In the genomic region with DNA sequence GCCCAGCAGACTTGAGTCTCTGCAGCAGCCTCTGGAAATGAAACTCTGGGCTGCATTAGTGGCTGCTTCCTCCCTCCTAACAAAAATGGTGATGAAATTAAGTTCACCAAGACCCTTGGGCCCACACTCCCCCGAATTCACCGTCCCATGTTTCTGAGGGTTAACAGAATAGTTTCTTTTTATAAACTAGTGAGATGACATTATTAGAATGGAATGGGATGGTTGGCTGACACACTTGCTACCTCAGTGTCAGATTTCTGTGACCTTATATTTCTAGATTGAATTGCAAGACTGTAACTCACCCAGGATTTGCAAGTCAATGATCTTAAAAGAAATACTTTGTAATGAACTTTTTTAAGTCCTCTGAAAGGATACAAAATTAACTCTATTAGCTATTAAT, we compare ENCODE assay signal across 11 cellular contexts.
DNase-seq lines count a peak whose midpoint lies in the region; ATAC-seq and TF ChIP-seq lines count a peak whose summit lies in the region.
"Had no signal": no experiment of that assay in that cellular context is flagged by ENCODE, and none has a peak within 500 bp of the region (broad histone marks: within the 10 kb centered on the region; RNA-seq: fewer than 3 reads in every experiment).

No MANE protein-coding gene starts in this region.

- intact Hi-C loops in left ventricle myocardium inferior (cut with micrococcal nuclease) = no loop called here
- intact Hi-C loops in activated CD8-positive, alpha-beta T cell treated with anti-CD3 and anti-CD28 coated beads for 36 hours (cut with micrococcal nuclease) = no loop called here

- H3K36me3 Mint-ChIP-seq in HFFc6 (ENCODE audit: low read depth) = peaks cover 9% of the 10 kb centered on the region
- no peaks in the 10 kb centered on the region for H3K36me3 Mint-ChIP-seq in activated CD8-positive, alpha-beta T cell treated with anti-CD3 and anti-CD28 coated beads for 36 hours (ENCODE audit: low read depth)
- H3K36me3 Mint-ChIP-seq: activated CD8-positive, alpha-beta memory T cell treated with anti-CD3 and anti-CD28 coated beads, Interleukin-2, amount 10 ng/mL, durations not matched to agents 7 days and 5 days had no signal

- peak overlapping the region; percentile 64 for H3K4me2 ChIP-seq in smooth muscle cell

- H2AFZ ChIP-seq in smooth muscle cell (ENCODE audit: low read depth) = no peak overlapping the region

- no peaks in the 10 kb centered on the region for H4K20me1 ChIP-seq in smooth muscle cell (ENCODE audit: low read depth)

- TF ChIP-seq CTCF in HFFc6 (IDR thresholded peaks at IDR 0.05) = no peak
- no peak for TF ChIP-seq CTCF in left ventricle myocardium inferior (IDR thresholded peaks at IDR 0.05; ENCODE audit: borderline replicate concordance)
- no peak for TF ChIP-seq CTCF in smooth muscle cell (IDR thresholded peaks at IDR 0.05; ENCODE audit: borderline replicate concordance, insufficient read depth, poor library complexity, severe bottlenecking)
- no peak for TF ChIP-seq CTCF in activated CD8-positive, alpha-beta T cell treated with anti-CD3 and anti-CD28 coated beads for 36 hours (IDR thresholded peaks at IDR 0.05)

- H3K9ac ChIP-seq in smooth muscle cell (ENCODE audit: low read depth) = peak overlapping the region; percentile 33

- H3K27ac ChIP-seq in left ventricle myocardium inferior (replicated peaks) = peak overlapping the region; percentile 67
- peak overlapping the region; percentile 87 for H3K27ac ChIP-seq in smooth muscle cell (ENCODE audit: low read depth)
- H3K27ac ChIP-seq: neutrophil had no signal

- H3K9me3 Mint-ChIP-seq in HFFc6 = no peaks in the 10 kb centered on the region
- H3K9me3 Mint-ChIP-seq in activated CD8-positive, alpha-beta T cell treated with anti-CD3 and anti-CD28 coated beads for 36 hours = no peaks in the 10 kb centered on the region

- H3K4me3 ChIP-seq in left ventricle myocardium inferior (no peak overlapping the region), smooth muscle cell (no peak overlapping the region)

- no peak for ATAC-seq in activated CD8-positive, alpha-beta T cell treated with anti-CD3 and anti-CD28 coated beads for 36 hours
- ATAC-seq: activated CD8-positive, alpha-beta memory T cell treated with anti-CD3 and anti-CD28 coated beads, Interleukin-2, amount 10 ng/mL, durations not matched to agents 7 days and 5 days had no signal

- H3K27me3 ChIP-seq in left ventricle myocardium inferior (ENCODE audit: low read depth) = no peaks in the 10 kb centered on the region
- no peaks in the 10 kb centered on the region for H3K27me3 ChIP-seq in smooth muscle cell (ENCODE audit: low read depth)

- H3K9me3 ChIP-seq in left ventricle myocardium inferior (replicated peaks) = no peaks in the 10 kb centered on the region
- H3K9me3 ChIP-seq in smooth muscle cell (replicated peaks; ENCODE audit: low read depth) = no peaks in the 10 kb centered on the region
- H3K9me3 ChIP-seq: neutrophil had no signal

- peak; percentile 77 for DNase-seq in HFFc6
- peak; percentile 87 for DNase-seq in astrocyte of the hippocampus (ENCODE audit: low read depth, low spot score)
- DNase-seq in left ventricle myocardium inferior = no peak
- no peak for DNase-seq in smooth muscle cell (lab: John Stamatoyannopoulos, UW; ENCODE audit: unreplicated experiment)
- no peak for DNase-seq in activated CD8-positive, alpha-beta T cell treated with anti-CD3 and anti-CD28 coated beads for 36 hours
- no peak for DNase-seq in NCI-H1048 (lab: John Stamatoyannopoulos, UW)
- no peak for DNase-seq in NCI-H82 (lab: John Stamatoyannopoulos, UW)
- DNase-seq: activated CD8-positive, alpha-beta memory T cell treated with anti-CD3 and anti-CD28 coated beads, Interleukin-2, amount 10 ng/mL, durations not matched to agents 7 days and 5 days; Kasumi-1 had no signal

- POLR2A ChIA-PET in activated CD8-positive, alpha-beta T cell treated with anti-CD3 and anti-CD28 coated beads for 36 hours (lab: Charles Lee) = no interaction called here

- peak overlapping the region; percentile 89 for H3K27ac Mint-ChIP-seq in HFFc6
- no peak overlapping the region for H3K27ac Mint-ChIP-seq in activated CD8-positive, alpha-beta T cell treated with anti-CD3 and anti-CD28 coated beads for 36 hours
- H3K27ac Mint-ChIP-seq: activated CD8-positive, alpha-beta memory T cell treated with anti-CD3 and anti-CD28 coated beads, Interleukin-2, amount 10 ng/mL, durations not matched to agents 7 days and 5 days; type B pancreatic cell had no signal

- peaks cover 81% of the 10 kb centered on the region for H3K4me1 Mint-ChIP-seq in HFFc6 (ENCODE audit: low read depth)
- peaks cover 14% of the 10 kb centered on the region for H3K4me1 Mint-ChIP-seq in activated CD8-positive, alpha-beta T cell treated with anti-CD3 and anti-CD28 coated beads for 36 hours (ENCODE audit: low read depth)

- H3K36me3 ChIP-seq in left ventricle myocardium inferior (no peaks in the 10 kb centered on the region), smooth muscle cell (ENCODE audit: low read depth) (no peaks in the 10 kb centered on the region)
- H3K36me3 ChIP-seq: neutrophil had no signal

- H3K27me3 Mint-ChIP-seq in HFFc6 (ENCODE audit: insufficient read depth) = peaks cover 1% of the 10 kb centered on the region; the same call in 1 of the 2 replicates
- peaks cover 7% of the 10 kb centered on the region for H3K27me3 Mint-ChIP-seq in activated CD8-positive, alpha-beta T cell treated with anti-CD3 and anti-CD28 coated beads for 36 hours
- H3K27me3 Mint-ChIP-seq: type B pancreatic cell had no signal

- peaks cover 31% of the 10 kb centered on the region for H3K4me1 ChIP-seq in left ventricle myocardium inferior
- peaks cover 37% of the 10 kb centered on the region for H3K4me1 ChIP-seq in smooth muscle cell (ENCODE audit: low read depth)

- H3K4me3 Mint-ChIP-seq in HFFc6 = peak overlapping the region; percentile 75
- H3K4me3 Mint-ChIP-seq in activated CD8-positive, alpha-beta T cell treated with anti-CD3 and anti-CD28 coated beads for 36 hours = no peak overlapping the region
- H3K4me3 Mint-ChIP-seq: activated CD8-positive, alpha-beta memory T cell treated with anti-CD3 and anti-CD28 coated beads, Interleukin-2, amount 10 ng/mL, durations not matched to agents 7 days and 5 days; type B pancreatic cell had no signal

- CTCF ChIA-PET in activated CD8-positive, alpha-beta T cell treated with anti-CD3 and anti-CD28 coated beads for 36 hours (lab: Charles Lee) = no interaction called here

- H3F3A ChIP-seq in smooth muscle cell (ENCODE audit: low read depth) = no peaks in the 10 kb centered on the region

- 29% methylated on average over 2 of the region's 2 CpGs for WGBS in smooth muscle cell (ENCODE audit: low lambda C conversion rate)

- H3K79me2 ChIP-seq in smooth muscle cell (ENCODE audit: low read depth) = no peaks in the 10 kb centered on the region

Comparison
In these comparisons a context has a peak if more than half of its experiments do, and no peak if none do; other contexts are left out.
1. DNase-seq: peak in HFFc6 (single experiment) and astrocyte of the hippocampus (single experiment); none in left ventricle myocardium inferior (single experiment), smooth muscle cell (single experiment), activated CD8-positive, alpha-beta T cell treated with anti-CD3 and anti-CD28 coated beads for 36 hours (single experiment), NCI-H1048 (single experiment) and NCI-H82 (single experiment).